ENCODE assay signal across 8 cellular contexts in genomic region chr6:108561742-108562502, GRCh38. TPM values are rescaled to one million over a fixed set of nuclear protein-coding genes. Genes with fewer than 3 reads are reported as not detected.
DNase-seq lines count a peak whose midpoint lies in the region; ATAC-seq and TF ChIP-seq lines count a peak whose summit lies in the region.

No MANE protein-coding gene starts in this region.

- TF ChIP-seq CTCF in VCaP (conservative IDR thresholded peaks at IDR 0.05) (no peak), foreskin keratinocyte (conservative IDR thresholded peaks at IDR 0.05) (no peak), parathyroid adenoma (IDR thresholded peaks at IDR 0.05) (no peak)

- peaks cover 5% of the 10 kb centered on the region for H3K27me3 Mint-ChIP-seq in activated CD8-positive, alpha-beta memory T cell treated with anti-CD3 and anti-CD28 coated beads, Interleukin-2, amount 10 ng/mL, durations not matched to agents 7 days and 5 days

- peak overlapping the region; percentile 96 for H3K27ac ChIP-seq in VCaP
- peak overlapping the region; percentile 60 for H3K27ac ChIP-seq in foreskin keratinocyte
- H3K27ac ChIP-seq in parathyroid adenoma: peak overlapping the region; percentile 29

- peaks cover 30% of the 10 kb centered on the region for H3K79me2 ChIP-seq in parathyroid adenoma

- H3K4me3 Mint-ChIP-seq in activated CD8-positive, alpha-beta memory T cell treated with anti-CD3 and anti-CD28 coated beads, Interleukin-2, amount 10 ng/mL, durations not matched to agents 7 days and 5 days: peak overlapping the region; percentile 47

- H3K27ac Mint-ChIP-seq in activated CD8-positive, alpha-beta memory T cell treated with anti-CD3 and anti-CD28 coated beads, Interleukin-2, amount 10 ng/mL, durations not matched to agents 7 days and 5 days: no peak overlapping the region

- peaks cover 21% of the 10 kb centered on the region for H3K36me3 Mint-ChIP-seq in activated CD8-positive, alpha-beta memory T cell treated with anti-CD3 and anti-CD28 coated beads, Interleukin-2, amount 10 ng/mL, durations not matched to agents 7 days and 5 days

- H3K36me3 ChIP-seq in parathyroid adenoma (ENCODE audit: control insufficient read depth, insufficient read depth, low read length): no peaks in the 10 kb centered on the region

- H3K4me3 ChIP-seq in parathyroid adenoma (ENCODE audit: low read depth, low read length): peak overlapping the region; percentile 12

- H3K27me3 ChIP-seq in foreskin keratinocyte (no peaks in the 10 kb centered on the region), parathyroid adenoma (ENCODE audit: control insufficient read depth, insufficient read depth, low read length) (no peaks in the 10 kb centered on the region)

- no peak for DNase-seq in activated CD8-positive, alpha-beta memory T cell treated with anti-CD3 and anti-CD28 coated beads, Interleukin-2, amount 10 ng/mL, durations not matched to agents 7 days and 5 days
- no peak for DNase-seq in activated CD8-positive, alpha-beta memory T cell treated with anti-CD3 and anti-CD28 coated beads, Interleukin-2, amount 50 U/mL, for 4 hours
- DNase-seq in foreskin keratinocyte: peak in 1 of 2 donors; percentile 45

- H3K9ac ChIP-seq in parathyroid adenoma: no peak overlapping the region

- no peaks in the 10 kb centered on the region for H3K9me3 ChIP-seq in parathyroid adenoma (ENCODE audit: control insufficient read depth, low read length)

- no peak overlapping the region for H2AFZ ChIP-seq in parathyroid adenoma

- H3K4me2 ChIP-seq in parathyroid adenoma (ENCODE audit: low read length): peak overlapping the region; percentile 66

- peaks cover 53% of the 10 kb centered on the region for H3K4me1 Mint-ChIP-seq in activated CD8-positive, alpha-beta memory T cell treated with anti-CD3 and anti-CD28 coated beads, Interleukin-2, amount 10 ng/mL, durations not matched to agents 7 days and 5 days

- no peaks in the 10 kb centered on the region for H3K9me3 Mint-ChIP-seq in activated CD8-positive, alpha-beta memory T cell treated with anti-CD3 and anti-CD28 coated beads, Interleukin-2, amount 10 ng/mL, durations not matched to agents 7 days and 5 days (ENCODE audit: low read depth)

- CTCF ChIA-PET in activated CD8-positive, alpha-beta memory T cell treated with anti-CD3 and anti-CD28 coated beads, Interleukin-2, amount 10 ng/mL, durations not matched to agents 7 days and 5 days (lab: Charles Lee): no interaction called here

- peaks cover 35% of the 10 kb centered on the region for H3K4me1 ChIP-seq in foreskin keratinocyte
- peaks cover 32% of the 10 kb centered on the region for H3K4me1 ChIP-seq in parathyroid adenoma

- no peak for ATAC-seq in activated CD8-positive, alpha-beta memory T cell treated with anti-CD3 and anti-CD28 coated beads, Interleukin-2, amount 10 ng/mL, durations not matched to agents 7 days and 5 days
- ATAC-seq in foreskin keratinocyte (no peak), GM19023 (IDR thresholded peaks at IDR 0.05; ENCODE audit: unreplicated experiment) (no peak), GM18907 (IDR thresholded peaks at IDR 0.05; ENCODE audit: unreplicated experiment) (no peak), GM19328 (IDR thresholded peaks at IDR 0.05; ENCODE audit: unreplicated experiment) (no peak)

RNA-seq across cellular contexts. Expression of gene FOXO3, which starts 1.2 kb away (rescaled TPM):
- 10 to 100 TPM; 13.4 to 14.7 TPM for total RNA-seq in activated CD8-positive, alpha-beta memory T cell treated with anti-CD3 and anti-CD28 coated beads, Interleukin-2, amount 10 ng/mL, durations not matched to agents 7 days and 5 days
- total RNA-seq in foreskin keratinocyte: 23.3 and 24.0 TPM in 2 replicates
- polyA plus RNA-seq in foreskin keratinocyte: 4.2 and 5.4 TPM in 2 replicates

Comparison
In these comparisons a context has a peak if more than half of its experiments do, and no peak if none do; other contexts are left out.
1. H3K27ac ChIP-seq: peak in every context shown above with its lines; median percentile 96 in VCaP; 60 in foreskin keratinocyte; 29 in parathyroid adenoma.